In the genomic region with DNA sequence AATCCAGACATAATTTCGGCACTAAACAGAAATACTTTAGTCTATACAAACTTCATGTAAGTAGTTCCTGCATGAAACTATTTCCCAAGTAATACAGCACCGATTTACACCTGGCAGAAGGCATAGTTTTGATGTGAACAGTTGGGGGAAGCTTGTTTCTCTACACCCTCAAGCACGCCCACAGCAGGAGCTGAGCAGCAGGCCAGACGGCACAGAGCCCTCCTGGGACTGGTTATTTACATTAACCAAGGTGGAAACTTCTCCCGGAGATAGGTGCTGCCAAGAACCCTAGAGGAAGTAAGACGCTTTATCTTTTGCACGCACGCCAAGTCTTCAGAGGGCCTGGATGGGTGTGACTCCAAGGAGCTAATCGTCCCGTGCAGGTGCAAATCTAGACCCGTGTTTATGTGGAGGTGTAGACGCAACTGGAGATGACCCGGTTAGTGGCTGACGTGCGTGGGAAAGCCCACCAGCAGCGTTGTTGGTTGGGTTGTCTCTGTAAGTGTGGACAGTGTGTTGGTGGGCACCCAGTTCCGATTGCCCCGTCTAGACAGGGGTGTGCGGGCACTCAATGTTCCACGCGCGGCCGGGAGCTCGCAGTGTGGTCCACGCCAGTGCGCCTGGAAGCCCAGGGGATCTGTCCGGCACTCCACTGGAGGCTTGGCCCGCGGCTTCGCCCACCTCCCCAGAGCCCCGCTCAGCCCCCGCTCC, we compare ENCODE assay signal across 8 cellular contexts. TPM values are rescaled to one million over a fixed set of nuclear protein-coding genes. Genes with fewer than 3 reads are reported as not detected.
DNase-seq lines count a peak whose midpoint lies in the region; ATAC-seq and TF ChIP-seq lines count a peak whose summit lies in the region.

No MANE protein-coding gene starts in this region.

- no peak for TF ChIP-seq POLR2A in prostate gland (IDR thresholded peaks at IDR 0.05)

- H3K27me3 ChIP-seq in left ventricle myocardium inferior (ENCODE audit: low read depth) (no peaks in the 10 kb centered on the region), prostate gland (replicated peaks; ENCODE audit: insufficient read depth) (no peaks in the 10 kb centered on the region)

- H3K36me3 ChIP-seq in left ventricle myocardium inferior = no peaks in the 10 kb centered on the region
- no peaks in the 10 kb centered on the region for H3K36me3 ChIP-seq in prostate gland

- no peak for TF ChIP-seq CTCF in left ventricle myocardium inferior (IDR thresholded peaks at IDR 0.05; ENCODE audit: borderline replicate concordance)
- peak in 2 of 4 experiments; percentile 6 to 15 for TF ChIP-seq CTCF in prostate gland (IDR thresholded peaks at IDR 0.05)

- peak overlapping the region; percentile 80 for H3K4me3 Mint-ChIP-seq in activated naive CD8-positive, alpha-beta T cell treated with anti-CD3 and anti-CD28 coated beads for 36 hours

- no peaks in the 10 kb centered on the region for H3K36me3 Mint-ChIP-seq in activated naive CD8-positive, alpha-beta T cell treated with anti-CD3 and anti-CD28 coated beads for 36 hours

- intact Hi-C loops in left ventricle myocardium inferior (cut with micrococcal nuclease) (no loop called here), prostate gland (cut with DNase I) (loop anchor here (1.0 kb wide), 1 partner anchor 55 kb away; no protein-coding TSS in a partner anchor)

- H3K27ac Mint-ChIP-seq in activated naive CD8-positive, alpha-beta T cell treated with anti-CD3 and anti-CD28 coated beads for 36 hours = peak overlapping the region; percentile 91

- no peaks in the 10 kb centered on the region for H3K27me3 Mint-ChIP-seq in activated naive CD8-positive, alpha-beta T cell treated with anti-CD3 and anti-CD28 coated beads for 36 hours

- 2% methylated on average over 26 of the region's 32 CpGs for WGBS in prostate gland

- peaks cover 75% of the 10 kb centered on the region for H3K4me1 ChIP-seq in left ventricle myocardium inferior
- H3K4me1 ChIP-seq in prostate gland (replicated peaks) = no peaks in the 10 kb centered on the region

- DNase-seq in DMS53 treated with DMSO at 0.1 percent for 48 hours (lab: John Stamatoyannopoulos, UW; ENCODE audit: unreplicated experiment) = peak; percentile 75
- peak; percentile 14 for DNase-seq in KG1 (lab: John Stamatoyannopoulos, UW)
- peak; percentile 57 for DNase-seq in activated naive CD8-positive, alpha-beta T cell treated with anti-CD3 and anti-CD28 coated beads for 36 hours
- DNase-seq in left ventricle myocardium inferior = peak; percentile 37
- DNase-seq in prostate gland (ENCODE audit: low spot score) = peak; percentile 77
- DNase-seq in middle frontal gyrus (ENCODE audit: extremely low spot score, low spot score) = no peak

- ATAC-seq in GM21723 (IDR thresholded peaks at IDR 0.05; ENCODE audit: unreplicated experiment) = peak; percentile 59
- peak; percentile 52 for ATAC-seq in SK-N-SH treated with all-trans-retinoic acid at 6 μM for 48 hours

- H3K27ac ChIP-seq in left ventricle myocardium inferior (replicated peaks) (peak overlapping the region; percentile 98), prostate gland (peak overlapping the region; percentile 95 to 96)

- H3K9me3 ChIP-seq in left ventricle myocardium inferior (replicated peaks) = no peaks in the 10 kb centered on the region
- no peaks in the 10 kb centered on the region for H3K9me3 ChIP-seq in prostate gland

- H3K4me1 Mint-ChIP-seq in activated naive CD8-positive, alpha-beta T cell treated with anti-CD3 and anti-CD28 coated beads for 36 hours = peaks cover 51% of the 10 kb centered on the region

- H3K4me3 ChIP-seq in left ventricle myocardium inferior = peak overlapping the region; percentile 97
- H3K4me3 ChIP-seq in prostate gland = peak overlapping the region; percentile 93 to 97

- no peaks in the 10 kb centered on the region for H3K9me3 Mint-ChIP-seq in activated naive CD8-positive, alpha-beta T cell treated with anti-CD3 and anti-CD28 coated beads for 36 hours

TF ChIP-seq in SK-N-SH treated with all-trans-retinoic acid at 6 μM for 48 hours, 23 proteins besides CTCF, POLR2A, EP300 and RAD21:
- TF ChIP-seq, protein P1, sequence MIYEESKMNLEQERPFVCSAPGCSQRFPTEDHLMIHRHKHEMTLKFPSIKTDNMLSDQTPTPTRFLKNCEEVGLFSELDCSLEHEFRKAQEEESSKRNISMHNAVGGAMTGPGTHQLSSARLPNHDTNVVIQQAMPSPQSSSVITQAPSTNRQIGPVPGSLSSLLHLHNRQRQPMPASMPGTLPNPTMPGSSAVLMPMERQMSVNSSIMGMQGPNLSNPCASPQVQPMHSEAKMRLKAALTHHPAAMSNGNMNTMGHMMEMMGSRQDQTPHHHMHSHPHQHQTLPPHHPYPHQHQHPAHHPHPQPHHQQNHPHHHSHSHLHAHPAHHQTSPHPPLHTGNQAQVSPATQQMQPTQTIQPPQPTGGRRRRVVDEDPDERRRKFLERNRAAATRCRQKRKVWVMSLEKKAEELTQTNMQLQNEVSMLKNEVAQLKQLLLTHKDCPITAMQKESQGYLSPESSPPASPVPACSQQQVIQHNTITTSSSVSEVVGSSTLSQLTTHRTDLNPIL (CRISPR knock-in tag; IDR thresholded peaks at IDR 0.05; ENCODE audit: low read depth) = no peak
- TF ChIP-seq, protein P2, sequence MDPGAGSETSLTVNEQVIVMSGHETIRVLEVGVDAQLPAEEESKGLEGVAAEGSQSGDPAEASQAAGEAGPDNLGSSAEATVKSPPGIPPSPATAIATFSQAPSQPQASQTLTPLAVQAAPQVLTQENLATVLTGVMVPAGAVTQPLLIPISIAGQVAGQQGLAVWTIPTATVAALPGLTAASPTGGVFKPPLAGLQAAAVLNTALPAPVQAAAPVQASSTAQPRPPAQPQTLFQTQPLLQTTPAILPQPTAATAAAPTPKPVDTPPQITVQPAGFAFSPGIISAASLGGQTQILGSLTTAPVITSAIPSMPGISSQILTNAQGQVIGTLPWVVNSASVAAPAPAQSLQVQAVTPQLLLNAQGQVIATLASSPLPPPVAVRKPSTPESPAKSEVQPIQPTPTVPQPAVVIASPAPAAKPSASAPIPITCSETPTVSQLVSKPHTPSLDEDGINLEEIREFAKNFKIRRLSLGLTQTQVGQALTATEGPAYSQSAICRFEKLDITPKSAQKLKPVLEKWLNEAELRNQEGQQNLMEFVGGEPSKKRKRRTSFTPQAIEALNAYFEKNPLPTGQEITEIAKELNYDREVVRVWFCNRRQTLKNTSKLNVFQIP (CRISPR knock-in tag; IDR thresholded peaks at IDR 0.05; ENCODE audit: borderline replicate concordance, low read depth) = no peak
- TF ChIP-seq ARNTL (CRISPR knock-in tag; IDR thresholded peaks at IDR 0.05; ENCODE audit: borderline replicate concordance, low read depth) (no peak), ZFP3 (CRISPR knock-in tag; IDR thresholded peaks at IDR 0.05) (no peak)

RNA-seq across cellular contexts. Expression of gene TCP11L2, which starts 0.8 kb away (rescaled TPM):
- total RNA-seq in activated naive CD8-positive, alpha-beta T cell treated with anti-CD3 and anti-CD28 coated beads for 36 hours = 1 to 10 TPM; 7.3 to 7.7 TPM
- 126 TPM for total RNA-seq in left ventricle myocardium inferior
- total RNA-seq in prostate gland = 10 to 100 TPM; 20.0 to 30.6 TPM

RNA-seq across cellular contexts. Expression of gene CKAP4, which starts 53.9 kb away (rescaled TPM):
- total RNA-seq in activated naive CD8-positive, alpha-beta T cell treated with anti-CD3 and anti-CD28 coated beads for 36 hours = 10 to 100 TPM; 23.4 to 23.7 TPM
- total RNA-seq in left ventricle myocardium inferior (51.8 TPM), prostate gland (10 to 100 TPM; 56.1 to 91.7 TPM)

RNA-seq across cellular contexts. Expression of gene POLR3B, which starts 55.8 kb away (rescaled TPM):
- total RNA-seq in activated naive CD8-positive, alpha-beta T cell treated with anti-CD3 and anti-CD28 coated beads for 36 hours = 10 to 100 TPM; 13.7 to 14.2 TPM
- total RNA-seq in left ventricle myocardium inferior (8.5 TPM), prostate gland (1 to 10 TPM; 8.6 to 9.5 TPM)
